27 cellular contexts compared by ENCODE assay signal in genomic region chr20:60727425-60727824, GRCh38.
DNase-seq lines count a peak whose midpoint lies in the region; ATAC-seq, FAIRE-seq and TF ChIP-seq lines count a peak whose summit lies in the region.
"Had no signal": no experiment of that assay in that cellular context is flagged by ENCODE, and none has a peak within 500 bp of the region (broad histone marks: within the 10 kb centered on the region; RNA-seq: fewer than 3 reads in every experiment).

No MANE protein-coding gene starts in this region.

- peaks cover 3% of the 10 kb centered on the region for H3K9me3 Mint-ChIP-seq in endodermal cell

- CTCF ChIA-PET in mammary epithelial cell (lab: Charles Lee; ENCODE audit: low non-redundant PET), result interaction anchor here (0.7 kb wide), 1 partner anchor 944 kb away, joined by 4 read pairs; no protein-coding TSS in a partner anchor

- H3K27me3 ChIP-seq in mammary epithelial cell (ENCODE audit: insufficient read depth, low read length) (peaks cover 2% of the 10 kb centered on the region), breast epithelium (no peaks in the 10 kb centered on the region), endodermal cell (ENCODE audit: control insufficient read depth, insufficient read depth, low read length, poor library complexity, severe bottlenecking) (peaks cover 6% of the 10 kb centered on the region), psoas muscle (ENCODE audit: insufficient read depth in 3 of 3, low read length in 2 of 3) (no peaks in the 10 kb centered on the region)
- H3K27me3 ChIP-seq: BE2C had no signal

- BruUV-seq in mammary epithelial cell (replicated peaks; lab: Mats Ljungman, UMichigan), result no TSS peak

- no peak for FAIRE-seq in urothelium cell line (lab: Jason Lieb, UNC)
- FAIRE-seq: G401.6 had no signal

- ATAC-seq in psoas muscle (no peak), GM21360 (IDR thresholded peaks at IDR 0.05; ENCODE audit: unreplicated experiment) (no peak)

- 0% methylated on average over 1 of the region's 1 CpG for WGBS in mammary epithelial cell (ENCODE audit: low coverage, missing lambda C conversion rate)
- WGBS in endodermal cell (ENCODE audit: insufficient coverage in 1 of 2, insufficient read length in 1 of 2), 2 experiments, result 46% methylated on average over 1 of the region's 1 CpG; no CpG with 5 or more reads in 1 of the 2 experiments
- 20 to 49% (median 40%) methylated on average over 1 of the region's 1 CpG for WGBS in psoas muscle, 3 donors

- no peaks in the 10 kb centered on the region for H3K79me2 ChIP-seq in mammary epithelial cell (ENCODE audit: insufficient read depth, low read length)

- DNase-seq in mammary epithelial cell (peak; percentile 11), breast epithelium (ENCODE audit: low spot score in 2 of 2) (no peak), SW480 (ENCODE audit: low spot score) (peak; percentile 10), endodermal cell (peak; percentile 49), urothelium cell line (ENCODE audit: low spot score) (peak; percentile 16), psoas muscle (no peak)
- no peak for DNase-seq in activated CD8-positive, alpha-beta memory T cell treated with anti-CD3 and anti-CD28 coated beads, Interleukin-2, amount 50 U/mL, for 4 hours
- DNase-seq: BE2C; CD8-positive, alpha-beta memory T cell; DMS 273 treated with DMSO at 0.1 percent for 48 hours; DND-41; GM23248; HCEC 1CT; Karpas-422; NCI-H1092 treated with DMSO at 0.1 percent for 48 hours; NCI-H1436; NCI-H187; NCI-H2081 treated with DMSO at 0.1 percent for 48 hours; NCI-H2171; NCI-H526; NCI-H82; SHP77 treated with DMSO at 0.1 percent for 48 hours had no signal

- peaks cover 11% of the 10 kb centered on the region for H3K4me1 Mint-ChIP-seq in endodermal cell
- H3K4me1 Mint-ChIP-seq: CD14-positive monocyte; CD8-positive, alpha-beta memory T cell had no signal

- dilution Hi-C loops in mammary epithelial cell (cut with HindIII; ENCODE audit: low sequenced_read_pairs), result loop anchor here (5.0 kb wide), 1 partner anchor 35 kb away; no protein-coding TSS in a partner anchor

- no peak overlapping the region for H3K4me3 ChIP-seq in mammary epithelial cell (replicated peaks in 1 of 3; ENCODE audit: insufficient read depth in 1 of 3, low read depth in 2 of 3, low read length in 3 of 3)
- H3K4me3 ChIP-seq in breast epithelium, result no peak overlapping the region
- H3K4me3 ChIP-seq in endodermal cell (ENCODE audit: low read length), result no peak overlapping the region
- H3K4me3 ChIP-seq in psoas muscle, result no peak overlapping the region
- H3K4me3 ChIP-seq: GM23248 had no signal

- H3K4me1 ChIP-seq in mammary epithelial cell (ENCODE audit: insufficient read depth, low read length) (no peaks in the 10 kb centered on the region), breast epithelium (no peaks in the 10 kb centered on the region), endodermal cell (ENCODE audit: control insufficient read depth, insufficient read depth, low read length) (no peaks in the 10 kb centered on the region), psoas muscle (no peaks in the 10 kb centered on the region)
- H3K4me1 ChIP-seq: BE2C had no signal

- H3K27ac Mint-ChIP-seq in endodermal cell, result no peak overlapping the region
- H3K27ac Mint-ChIP-seq: CD14-positive monocyte; CD8-positive, alpha-beta memory T cell had no signal

- no peak overlapping the region for H3K9ac ChIP-seq in mammary epithelial cell (ENCODE audit: insufficient read depth, low read length)
- no peak overlapping the region for H3K9ac ChIP-seq in endodermal cell (ENCODE audit: extremely low read depth, low read length, poor library complexity, severe bottlenecking)
- H3K9ac ChIP-seq: GM23248 had no signal

- TF ChIP-seq CTCF in mammary epithelial cell (conservative IDR thresholded peaks at IDR 0.05 in 1 of 2, IDR thresholded peaks at IDR 0.05 in 1 of 2; ENCODE audit: extremely low read depth in 1 of 2, insufficient read depth in 1 of 2, low read depth in 1 of 2, low read length in 2 of 2), result no peak
- no peak for TF ChIP-seq CTCF in breast epithelium (IDR thresholded peaks at IDR 0.05)
- peak; percentile 21 for TF ChIP-seq CTCF in endodermal cell (conservative IDR thresholded peaks at IDR 0.05)
- TF ChIP-seq CTCF in psoas muscle (IDR thresholded peaks at IDR 0.05), result no peak

- H4K20me1 ChIP-seq in mammary epithelial cell (ENCODE audit: insufficient read depth, low read length), result no peaks in the 10 kb centered on the region

- no peak overlapping the region for H2AFZ ChIP-seq in mammary epithelial cell (ENCODE audit: low read depth, low read length)
- H2AFZ ChIP-seq: GM23248 had no signal

- no peak overlapping the region for H3K4me3 Mint-ChIP-seq in endodermal cell
- H3K4me3 Mint-ChIP-seq: CD14-positive monocyte; CD8-positive, alpha-beta memory T cell had no signal

- H3K4me2 ChIP-seq in mammary epithelial cell (ENCODE audit: insufficient read depth, low read depth, low read length), result no peak overlapping the region

- H3K36me3 Mint-ChIP-seq in endodermal cell (ENCODE audit: low read depth), result no peaks in the 10 kb centered on the region
- H3K36me3 Mint-ChIP-seq: CD14-positive monocyte; CD8-positive, alpha-beta memory T cell had no signal

- no peak overlapping the region for H3K27ac ChIP-seq in mammary epithelial cell (ENCODE audit: insufficient read depth, low read depth, low read length)
- no peak overlapping the region for H3K27ac ChIP-seq in breast epithelium
- no peak overlapping the region for H3K27ac ChIP-seq in endodermal cell (ENCODE audit: low read depth, low read length)
- no peak overlapping the region for H3K27ac ChIP-seq in psoas muscle
- H3K27ac ChIP-seq: 22Rv1, GM23248, RWPE1 had no signal

- H3K27me3 Mint-ChIP-seq in endodermal cell (ENCODE audit: insufficient read depth), result no peaks in the 10 kb centered on the region

- no peaks in the 10 kb centered on the region for H3K9me3 ChIP-seq in mammary epithelial cell (replicated peaks; ENCODE audit: insufficient read depth, low read length)
- peaks cover 2 to 12% of the 10 kb centered on the region in 2 donors for H3K9me3 ChIP-seq in breast epithelium
- H3K9me3 ChIP-seq in endodermal cell (ENCODE audit: control insufficient read depth, low read length), result peaks cover 6% of the 10 kb centered on the region
- no peaks in the 10 kb centered on the region for H3K9me3 ChIP-seq in psoas muscle
- H3K9me3 ChIP-seq: BE2C had no signal

- in situ Hi-C loops in mammary epithelial cell (cut with MboI; ENCODE audit: low sequenced_read_pairs in 2 of 2), result no loop called here

- intact Hi-C loops in mammary epithelial cell (cut with micrococcal nuclease), result no loop called here
- intact Hi-C loops in breast epithelium (cut with DNase I; ENCODE audit: low total_unique reads), result loop anchor here (5.0 kb wide), 1 partner anchor 385 kb away; no protein-coding TSS in a partner anchor
- intact Hi-C loops in psoas muscle (cut with DNase I), result no loop called here

- no peaks in the 10 kb centered on the region for H3K36me3 ChIP-seq in mammary epithelial cell (ENCODE audit: insufficient read depth, low read length)
- H3K36me3 ChIP-seq in breast epithelium, result no peaks in the 10 kb centered on the region
- no peaks in the 10 kb centered on the region for H3K36me3 ChIP-seq in endodermal cell (ENCODE audit: control insufficient read depth, insufficient read depth, low read length)
- no peaks in the 10 kb centered on the region for H3K36me3 ChIP-seq in psoas muscle (ENCODE audit: insufficient read depth in 1 of 2, low read depth in 1 of 2)
- H3K36me3 ChIP-seq: BE2C had no signal

- no peak for TF ChIP-seq POLR2A in breast epithelium (IDR thresholded peaks at IDR 0.05)

Comparison
In these comparisons a context has a peak if more than half of its experiments do, and no peak if none do; other contexts are left out.
1. DNase-seq: peak in mammary epithelial cell (single experiment), SW480 (single experiment), endodermal cell (single experiment) and urothelium cell line (single experiment); none in breast epithelium (0 of 2), activated CD8-positive, alpha-beta memory T cell treated with anti-CD3 and anti-CD28 coated beads, Interleukin-2, amount 50 U/mL, for 4 hours (single experiment) and psoas muscle (0 of 2).